In the genomic region with DNA sequence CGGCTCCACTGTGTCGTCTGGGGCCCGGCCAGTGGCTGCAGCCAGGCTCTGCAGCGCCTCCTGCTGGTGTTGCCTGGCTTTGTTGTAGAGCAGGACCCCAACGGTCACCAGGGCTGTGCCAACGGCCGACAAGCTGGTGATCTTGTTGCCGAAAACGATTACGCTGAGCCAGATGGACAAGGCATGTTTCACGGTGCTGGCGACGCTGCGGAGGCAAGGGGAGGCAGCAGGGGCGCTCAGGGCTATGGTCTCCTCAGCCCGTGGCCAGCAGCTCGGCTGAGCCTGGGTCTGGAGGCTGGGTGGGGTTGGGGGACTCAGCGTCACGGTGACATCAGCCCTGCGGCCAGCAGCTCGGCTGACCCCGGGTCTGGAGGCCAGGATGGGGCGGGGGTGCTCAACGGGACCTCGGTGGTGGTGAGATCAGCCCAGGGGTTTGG, we compare ENCODE assay signal across 8 cellular contexts. TPM values are rescaled to one million over a fixed set of nuclear protein-coding genes. Genes with fewer than 3 reads are reported as not detected.
DNase-seq lines count a peak whose midpoint lies in the region; ATAC-seq and TF ChIP-seq lines count a peak whose summit lies in the region.

No MANE protein-coding gene starts in this region.

- no peak overlapping the region for H3K4me3 ChIP-seq in left ventricle myocardium inferior
- H3K4me3 ChIP-seq in left lung: no peak overlapping the region

- intact Hi-C loops in left ventricle myocardium inferior (cut with micrococcal nuclease): no loop called here
- intact Hi-C loops in left cardiac atrium (cut with DNase I): no loop called here
- intact Hi-C loops in left lung (cut with DNase I): no loop called here

- DNase-seq in left ventricle myocardium inferior (no peak), left cardiac atrium (no peak), left lung (peak; percentile 30 to 80), GDM1 (lab: John Stamatoyannopoulos, UW) (no peak)
- DNase-seq in activated T-cell treated with anti-CD3 and anti-CD28 coated beads, Interleukin-2, amount 50 U/mL, for 4 hours: peak; percentile 27

- no peak overlapping the region for H3K4me3 Mint-ChIP-seq in activated T-cell treated with anti-CD3 and anti-CD28 coated beads, Interleukin-2, amount 50 U/mL, for 4 hours

- peaks cover 23% of the 10 kb centered on the region for H3K36me3 Mint-ChIP-seq in activated T-cell treated with anti-CD3 and anti-CD28 coated beads, Interleukin-2, amount 50 U/mL, for 4 hours (ENCODE audit: insufficient read depth)

- H3K27me3 ChIP-seq in left ventricle myocardium inferior (ENCODE audit: low read depth) (no peaks in the 10 kb centered on the region), left lung (no peaks in the 10 kb centered on the region)

- H3K4me1 Mint-ChIP-seq in activated T-cell treated with anti-CD3 and anti-CD28 coated beads, Interleukin-2, amount 50 U/mL, for 4 hours (ENCODE audit: low read depth): peaks cover 6% of the 10 kb centered on the region

- H3K27me3 Mint-ChIP-seq in activated T-cell treated with anti-CD3 and anti-CD28 coated beads, Interleukin-2, amount 50 U/mL, for 4 hours (ENCODE audit: low read depth): no peaks in the 10 kb centered on the region

- H3K9me3 ChIP-seq in left ventricle myocardium inferior (replicated peaks) (no peaks in the 10 kb centered on the region), left lung (no peaks in the 10 kb centered on the region)

- peak; percentile 54 for TF ChIP-seq CTCF in left ventricle myocardium inferior (IDR thresholded peaks at IDR 0.05; ENCODE audit: borderline replicate concordance)
- peak in 1 of 2 donors; percentile 30 for TF ChIP-seq CTCF in left lung (IDR thresholded peaks at IDR 0.05)

- ATAC-seq in left cardiac atrium: no peak
- peak in 1 of 2 donors; percentile 58 for ATAC-seq in activated T-cell treated with anti-CD3 and anti-CD28 coated beads, Interleukin-2, amount 50 U/mL, for 4 hours
- no peak for ATAC-seq in left lung
- no peak for ATAC-seq in GM21447 (IDR thresholded peaks at IDR 0.05; ENCODE audit: unreplicated experiment)
- ATAC-seq in HG02759 (IDR thresholded peaks at IDR 0.05; ENCODE audit: unreplicated experiment): no peak
- ATAC-seq in HG03196 (IDR thresholded peaks at IDR 0.05; ENCODE audit: unreplicated experiment): no peak

- peaks cover 5% of the 10 kb centered on the region for H3K4me1 ChIP-seq in left ventricle myocardium inferior
- H3K4me1 ChIP-seq in left lung: peaks cover 2 to 15% of the 10 kb centered on the region in 2 donors

- H3K27ac ChIP-seq in left ventricle myocardium inferior (replicated peaks): no peak overlapping the region
- no peak overlapping the region for H3K27ac ChIP-seq in left lung

- H3K36me3 ChIP-seq in left ventricle myocardium inferior: peaks cover 46% of the 10 kb centered on the region
- H3K36me3 ChIP-seq in left lung: peaks cover 0 to 48% of the 10 kb centered on the region in 2 donors

- no peaks in the 10 kb centered on the region for H3K9me3 Mint-ChIP-seq in activated T-cell treated with anti-CD3 and anti-CD28 coated beads, Interleukin-2, amount 50 U/mL, for 4 hours

RNA-seq across cellular contexts. Expression of a gene that starts 7.0 kb away (rescaled TPM):
- total RNA-seq in left ventricle myocardium inferior (24.3 TPM), left cardiac atrium (10 to 100 TPM; 17.0 to 18.8 TPM), left lung (10 to 100 TPM; 16.3 to 23.2 TPM)
- total RNA-seq in activated T-cell treated with anti-CD3 and anti-CD28 coated beads, Interleukin-2, amount 50 U/mL, for 4 hours: 10 to 100 TPM; 39.2 to 45.9 (median 43.0) TPM

RNA-seq across cellular contexts. Expression of a gene that starts 26.8 kb away (rescaled TPM):
- total RNA-seq in left ventricle myocardium inferior (20.2 TPM), left cardiac atrium (10 to 100 TPM; 15.3 to 24.6 TPM), left lung (10 to 100 TPM; 45.7 to 55.4 TPM)
- total RNA-seq in activated T-cell treated with anti-CD3 and anti-CD28 coated beads, Interleukin-2, amount 50 U/mL, for 4 hours: 10 to 100 TPM; 14.8 to 27.2 (median 20.2) TPM

RNA-seq across cellular contexts. Expression of a gene that starts 33.9 kb away (rescaled TPM):
- total RNA-seq in left ventricle myocardium inferior: 93.8 TPM
- total RNA-seq in left cardiac atrium: 10 to 100 TPM in 1 of 2 donors, 1 to 10 TPM in 1; 9.5 to 11.0 TPM
- total RNA-seq in activated T-cell treated with anti-CD3 and anti-CD28 coated beads, Interleukin-2, amount 50 U/mL, for 4 hours: 1 to 10 TPM in 2 of 3 donors, under 1 TPM in 1; 0.98 to 1.3 (median 1.0) TPM
- 10 to 100 TPM; 43.5 to 56.7 TPM for total RNA-seq in left lung

RNA-seq across cellular contexts. Expression of a gene that starts 50.5 kb away (rescaled TPM):
- total RNA-seq in left ventricle myocardium inferior (129 TPM), left cardiac atrium (10 to 100 TPM; 56.4 to 58.1 TPM), left lung (10 to 100 TPM; 55.3 to 73.5 TPM)
- total RNA-seq in activated T-cell treated with anti-CD3 and anti-CD28 coated beads, Interleukin-2, amount 50 U/mL, for 4 hours: 10 to 100 TPM; 37.4 to 40.3 (median 37.7) TPM

RNA-seq across cellular contexts. Expression of a gene that starts 58.3 kb away (rescaled TPM):
- total RNA-seq in left ventricle myocardium inferior (21.7 TPM), left cardiac atrium (10 to 100 TPM; 19.1 to 21.1 TPM), left lung (10 to 100 TPM; 21.1 to 43.2 TPM)
- 100 to 1,000 TPM in 2 of 3 donors, 10 to 100 TPM in 1; 90.1 to 143 (median 126) TPM for total RNA-seq in activated T-cell treated with anti-CD3 and anti-CD28 coated beads, Interleukin-2, amount 50 U/mL, for 4 hours

Comparison
In these comparisons a context has a peak if more than half of its experiments do, and no peak if none do; other contexts are left out.
1. DNase-seq: peak in activated T-cell treated with anti-CD3 and anti-CD28 coated beads, Interleukin-2, amount 50 U/mL, for 4 hours (single experiment) and left lung (2 of 2); none in left ventricle myocardium inferior (single experiment), left cardiac atrium (single experiment) and GDM1 (single experiment).
2. RNA of a gene that starts 33.9 kb away (total RNA-seq): 93.8 TPM in left ventricle myocardium inferior (single experiment), 43.5 to 56.7 TPM in left lung and 9.5 to 11.0 TPM in left cardiac atrium; 0.98 to 1.3 TPM in activated T-cell treated with anti-CD3 and anti-CD28 coated beads, Interleukin-2, amount 50 U/mL, for 4 hours; every median in the first group is over 4 times any median in the second.